ENCODE assay signal across 24 cellular contexts in the genomic region with DNA sequence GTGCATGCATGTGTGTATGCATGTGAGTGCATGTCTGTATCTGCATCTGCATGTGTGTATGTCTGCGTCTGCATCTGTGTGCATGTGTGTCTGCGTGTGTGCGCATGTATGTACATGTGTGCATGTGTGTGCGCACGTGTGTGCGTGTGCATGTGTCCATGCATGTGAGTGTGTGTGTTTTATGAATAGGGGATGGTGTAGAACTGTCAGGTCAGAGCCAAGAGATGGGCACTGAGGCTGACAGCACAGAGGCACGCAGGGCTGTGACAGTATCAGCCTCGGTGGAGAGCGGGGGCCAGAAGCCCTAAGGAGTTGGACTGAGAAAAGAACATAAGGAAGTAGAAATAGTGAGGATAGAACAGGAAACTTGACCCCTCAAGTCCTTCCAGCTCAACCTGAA.
DNase-seq lines count a peak whose midpoint lies in the region; ATAC-seq and TF ChIP-seq lines count a peak whose summit lies in the region.
"Had no signal": no experiment of that assay in that cellular context is flagged by ENCODE, and none has a peak within 500 bp of the region (broad histone marks: within the 10 kb centered on the region; RNA-seq: fewer than 3 reads in every experiment).

No MANE protein-coding gene starts in this region.

- H4K8ac ChIP-seq in neuronal stem cell (ENCODE audit: low read depth, low read length): no peak overlapping the region

- WGBS in neuronal stem cell (ENCODE audit: extremely low coverage in 2 of 2, insufficient read length in 2 of 2, insufficient replicate concordance in 1 of 2), 2 donors: no CpG with 5 or more reads among the region's 9 CpGs

- H3K9me3 ChIP-seq in neuronal stem cell (replicated peaks in 1 of 2; ENCODE audit: control insufficient read depth in 2 of 2, insufficient read depth in 1 of 2, low read depth in 1 of 2, low read length in 2 of 2) (peaks cover 0 to 2% of the 10 kb centered on the region in 2 donors), vagina (no peaks in the 10 kb centered on the region)
- H3K9me3 ChIP-seq: SK-N-SH had no signal

- TF ChIP-seq CTCF in vagina (IDR thresholded peaks at IDR 0.05) (no peak), MCF 10A (IDR thresholded peaks at IDR 0.05; ENCODE audit: unreplicated experiment) (no peak)

- H3K27ac ChIP-seq in neuronal stem cell (replicated peaks; ENCODE audit: low read length) (no peak overlapping the region), vagina (no peak overlapping the region)
- H3K27ac ChIP-seq: GM23248, PC-9 had no signal

- no peaks in the 10 kb centered on the region for H3K27me3 Mint-ChIP-seq in activated CD8-positive, alpha-beta memory T cell treated with anti-CD3 and anti-CD28 coated beads, Interleukin-2, amount 10 ng/mL, durations not matched to agents 7 days and 5 days
- no peaks in the 10 kb centered on the region for H3K27me3 Mint-ChIP-seq in MCF 10A (ENCODE audit: insufficient read depth, unreplicated experiment)

- no peak overlapping the region for H3K4me3 Mint-ChIP-seq in activated CD8-positive, alpha-beta memory T cell treated with anti-CD3 and anti-CD28 coated beads, Interleukin-2, amount 10 ng/mL, durations not matched to agents 7 days and 5 days
- H3K4me3 Mint-ChIP-seq in MCF 10A (ENCODE audit: unreplicated experiment): no peak overlapping the region
- H3K4me3 Mint-ChIP-seq: CD8-positive, alpha-beta T cell had no signal

- H3K36me3 Mint-ChIP-seq in activated CD8-positive, alpha-beta memory T cell treated with anti-CD3 and anti-CD28 coated beads, Interleukin-2, amount 10 ng/mL, durations not matched to agents 7 days and 5 days: no peaks in the 10 kb centered on the region
- no peaks in the 10 kb centered on the region for H3K36me3 Mint-ChIP-seq in MCF 10A (ENCODE audit: insufficient read depth, unreplicated experiment)
- H3K36me3 Mint-ChIP-seq: CD8-positive, alpha-beta T cell had no signal

- peak overlapping the region in 1 of 2 donors; percentile 12 for H3K4me3 ChIP-seq in neuronal stem cell (ENCODE audit: low read length in 2 of 2)
- no peak overlapping the region for H3K4me3 ChIP-seq in vagina
- H3K4me3 ChIP-seq: GM23248, K562, PC-9 had no signal

- no peak for TF ChIP-seq POLR2A in vagina (IDR thresholded peaks at IDR 0.05)

- H3K4me1 ChIP-seq in neuronal stem cell (ENCODE audit: control insufficient read depth in 2 of 2, insufficient read depth in 1 of 2, low read depth in 1 of 2, low read length in 2 of 2) (peaks cover 0 to 1% of the 10 kb centered on the region in 2 donors), vagina (no peaks in the 10 kb centered on the region)

- peak overlapping the region; percentile 1 for H3K23ac ChIP-seq in neuronal stem cell (ENCODE audit: low read depth, low read length, poor library complexity)

- H4K91ac ChIP-seq in neuronal stem cell (ENCODE audit: low read depth, low read length, poor library complexity): no peak overlapping the region

- H3K9ac ChIP-seq in neuronal stem cell (ENCODE audit: low read depth, low read length, poor library complexity): no peak overlapping the region
- H3K9ac ChIP-seq: GM23248, SK-N-SH had no signal

- no peaks in the 10 kb centered on the region for H3K79me1 ChIP-seq in neuronal stem cell (ENCODE audit: low read depth, low read length)

- CTCF ChIA-PET in activated CD8-positive, alpha-beta memory T cell treated with anti-CD3 and anti-CD28 coated beads, Interleukin-2, amount 10 ng/mL, durations not matched to agents 7 days and 5 days (lab: Charles Lee): no interaction called here
- CTCF ChIA-PET in MCF 10A (lab: Yijun Ruan, JAX): interaction anchor here (0.6 kb wide), 1 partner anchor 109 kb away, joined by 3 read pairs; no protein-coding TSS in a partner anchor

- no peak overlapping the region for H3K14ac ChIP-seq in neuronal stem cell (ENCODE audit: low read length)

- no peak overlapping the region for H3K18ac ChIP-seq in neuronal stem cell (ENCODE audit: low read length)

- no peak overlapping the region for H2AFZ ChIP-seq in neuronal stem cell (ENCODE audit: low read length)
- H2AFZ ChIP-seq: GM23248, PC-9 had no signal

- no TSS peak for BruUV-seq in MCF 10A (replicated peaks; lab: Mats Ljungman, UMichigan)

- DNase-seq in activated CD8-positive, alpha-beta memory T cell treated with anti-CD3 and anti-CD28 coated beads for 24 hours: peak; percentile 3
- no peak for DNase-seq in activated CD8-positive, alpha-beta memory T cell treated with anti-CD3 and anti-CD28 coated beads, Interleukin-2, amount 10 ng/mL, durations not matched to agents 7 days and 5 days
- DNase-seq in ecto neural progenitor cell (ENCODE audit: low spot score) (peak; percentile 20), neuronal stem cell (ENCODE audit: low spot score) (no peak), vagina (ENCODE audit: extremely low spot score in 2 of 2) (peak; percentile 58 to 77), MCF 10A (ENCODE audit: unreplicated experiment) (no peak), DMS53 treated with DMSO at 0.1 percent for 48 hours (lab: John Stamatoyannopoulos, UW; ENCODE audit: unreplicated experiment) (no peak)
- DNase-seq: 8988T, AML-193, C1 segment of cervical spinal cord, GM23248, MM.1S, NCI-H1048, NCI-H1436, NCI-H1930, NCI-H226, NCI-H510A treated with DMSO at 0.1 percent for 48 hours, NCI-H748 treated with DMSO at 0.1 percent for 48 hours, PC-9, RPMI8226, SHP77 treated with DMSO at 0.1 percent for 48 hours had no signal

- intact Hi-C loops in vagina (cut with DNase I): no loop called here
- intact Hi-C loops in MCF 10A (cut with micrococcal nuclease): no loop called here

- H2BK120ac ChIP-seq in neuronal stem cell (ENCODE audit: low read depth, low read length): no peak overlapping the region

- no peak overlapping the region for H3K4me2 ChIP-seq in neuronal stem cell (ENCODE audit: insufficient read depth, low read length, poor library complexity, severe bottlenecking)
- H3K4me2 ChIP-seq: PC-9, SK-N-SH had no signal

- no peak overlapping the region for H2BK12ac ChIP-seq in neuronal stem cell (ENCODE audit: low read length)

- POLR2A ChIA-PET in MCF 10A (lab: Yijun Ruan, JAX): no interaction called here

- ATAC-seq in activated CD8-positive, alpha-beta memory T cell treated with anti-CD3 and anti-CD28 coated beads, Interleukin-2, amount 10 ng/mL, durations not matched to agents 7 days and 5 days: no peak
- ATAC-seq: CD8-positive, alpha-beta T cell; K562 had no signal

- no peaks in the 10 kb centered on the region for H3K4me1 Mint-ChIP-seq in activated CD8-positive, alpha-beta memory T cell treated with anti-CD3 and anti-CD28 coated beads, Interleukin-2, amount 10 ng/mL, durations not matched to agents 7 days and 5 days
- H3K4me1 Mint-ChIP-seq in MCF 10A (ENCODE audit: insufficient read depth, unreplicated experiment): no peaks in the 10 kb centered on the region

- H3K4ac ChIP-seq in neuronal stem cell (ENCODE audit: low read length): no peak overlapping the region

- H3K36me3 ChIP-seq in neuronal stem cell (replicated peaks in 1 of 2; ENCODE audit: control insufficient read depth in 2 of 2, insufficient read depth in 2 of 2, low read length in 2 of 2): no peaks in the 10 kb centered on the region
- H3K36me3 ChIP-seq in vagina: no peaks in the 10 kb centered on the region

- H2BK15ac ChIP-seq in neuronal stem cell (ENCODE audit: low read length): no peak overlapping the region

- H2BK5ac ChIP-seq in neuronal stem cell (ENCODE audit: low read length): no peak overlapping the region

- H3K27ac Mint-ChIP-seq in activated CD8-positive, alpha-beta memory T cell treated with anti-CD3 and anti-CD28 coated beads, Interleukin-2, amount 10 ng/mL, durations not matched to agents 7 days and 5 days: no peak overlapping the region
- H3K27ac Mint-ChIP-seq in MCF 10A (ENCODE audit: low read depth, unreplicated experiment): no peak overlapping the region
- H3K27ac Mint-ChIP-seq: CD8-positive, alpha-beta T cell had no signal

- peaks cover 4% of the 10 kb centered on the region for H3K9me3 Mint-ChIP-seq in activated CD8-positive, alpha-beta memory T cell treated with anti-CD3 and anti-CD28 coated beads, Interleukin-2, amount 10 ng/mL, durations not matched to agents 7 days and 5 days (ENCODE audit: low read depth)
- peaks cover 27% of the 10 kb centered on the region for H3K9me3 Mint-ChIP-seq in MCF 10A (ENCODE audit: unreplicated experiment)

- H2AK5ac ChIP-seq in neuronal stem cell (ENCODE audit: low read depth, low read length): no peak overlapping the region

- H3K27me3 ChIP-seq in neuronal stem cell (ENCODE audit: control insufficient read depth in 3 of 3, insufficient read depth in 3 of 3, low read depth in 1 of 3, low read length in 3 of 3) (no peaks in the 10 kb centered on the region), vagina (no peaks in the 10 kb centered on the region)

Comparison
In these comparisons a context has a peak if more than half of its experiments do, and no peak if none do; other contexts are left out.
1. DNase-seq: peak in activated CD8-positive, alpha-beta memory T cell treated with anti-CD3 and anti-CD28 coated beads for 24 hours (single experiment), ecto neural progenitor cell (single experiment) and vagina (2 of 2); none in activated CD8-positive, alpha-beta memory T cell treated with anti-CD3 and anti-CD28 coated beads, Interleukin-2, amount 10 ng/mL, durations not matched to agents 7 days and 5 days (single experiment), neuronal stem cell (single experiment), MCF 10A (single experiment) and DMS53 treated with DMSO at 0.1 percent for 48 hours (single experiment).